In the genomic region with DNA sequence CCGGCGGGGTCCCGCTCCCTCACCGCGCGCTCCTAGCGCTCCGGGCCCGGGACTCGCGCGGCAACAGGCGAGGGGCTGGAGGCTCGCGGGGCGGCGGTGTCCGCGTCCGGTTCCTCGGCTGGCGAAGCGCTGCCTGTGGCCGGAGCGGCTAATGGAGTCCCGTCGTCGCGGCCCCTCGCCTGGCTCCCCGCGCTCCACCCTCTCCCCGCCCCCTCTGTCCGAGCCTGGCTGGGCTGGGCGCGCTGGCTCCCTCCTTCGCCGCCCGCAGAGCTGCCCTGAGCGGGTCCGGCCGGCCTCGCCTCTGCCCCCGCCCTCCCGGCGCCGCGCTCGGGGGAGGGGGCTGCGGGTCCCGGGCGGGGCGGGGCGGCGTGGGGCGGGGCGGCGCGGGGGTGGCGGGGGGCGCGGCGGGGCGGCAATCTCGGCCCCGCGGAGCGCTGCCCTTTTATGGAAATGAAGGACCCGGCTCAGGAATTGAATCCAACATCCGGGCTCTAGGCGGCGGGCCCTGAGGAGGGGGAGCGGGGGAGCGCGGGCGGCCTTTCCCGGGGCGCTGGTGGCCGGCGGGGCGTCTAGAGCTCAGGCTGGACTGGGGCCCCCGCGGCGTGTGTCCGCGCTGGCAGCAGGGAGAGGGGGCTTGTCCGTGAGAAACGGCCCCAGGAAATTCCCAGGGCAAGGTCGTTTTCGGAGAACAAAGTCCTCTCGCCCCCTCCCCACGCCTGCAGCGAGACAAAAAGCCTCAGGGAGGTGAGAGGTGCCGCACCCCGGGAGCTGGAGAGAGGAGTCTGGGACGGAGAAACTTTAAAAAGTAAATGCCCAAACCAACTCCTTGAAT, we compare ENCODE assay signal across 1 cellular context.
TF ChIP-seq lines count a peak whose summit lies in the region.

Gene FERMT2 (minus strand): TSS at position 153 of the 832 bp plus-strand sequence. CDS start 482 bp downstream, outside the sequence.

TF ChIP-seq in HEK293, 187 proteins besides CTCF, POLR2A, EP300 and RAD21 (continued from another document):
- no peak for TF ChIP-seq ZBTB10 (tag by site-specific recombination; IDR thresholded peaks at IDR 0.05)
- TF ChIP-seq ZNF221 (tag by site-specific recombination; IDR thresholded peaks at IDR 0.05; ENCODE audit: borderline replicate concordance), result no peak
- no peak for TF ChIP-seq ZNF292 (tag by site-specific recombination; IDR thresholded peaks at IDR 0.05; ENCODE audit: borderline replicate concordance, low read depth)
- no peak for TF ChIP-seq SCRT1 (tag by site-specific recombination; IDR thresholded peaks at IDR 0.05; ENCODE audit: borderline replicate concordance)
- no peak for TF ChIP-seq ZNF518A (tag by site-specific recombination; conservative IDR thresholded peaks at IDR 0.05; ENCODE audit: low read depth)
- no peak for TF ChIP-seq ZSCAN23 (tag by site-specific recombination; IDR thresholded peaks at IDR 0.05)
- no peak for TF ChIP-seq ZNF24 (tag by site-specific recombination; IDR thresholded peaks at IDR 0.05)
- TF ChIP-seq ZNF549 (tag by site-specific recombination; IDR thresholded peaks at IDR 0.05), result no peak
- TF ChIP-seq ZNF585B (tag by site-specific recombination; IDR thresholded peaks at IDR 0.05), result no peak
- TF ChIP-seq ZBTB44 (tag by site-specific recombination; IDR thresholded peaks at IDR 0.05), result no peak
- TF ChIP-seq PRDM2 (tag by site-specific recombination; IDR thresholded peaks at IDR 0.05; ENCODE audit: borderline replicate concordance), result no peak
- TF ChIP-seq ZNF433 (tag by site-specific recombination; IDR thresholded peaks at IDR 0.05; ENCODE audit: low read depth), result no peak
- no peak for TF ChIP-seq ZNF23 (tag by site-specific recombination; IDR thresholded peaks at IDR 0.05; ENCODE audit: borderline replicate concordance)
